ENCODE assay signal across 8 cellular contexts in genomic region chr5:42949348-42950090, GRCh38.
DNase-seq lines count a peak whose midpoint lies in the region; ATAC-seq, FAIRE-seq and TF ChIP-seq lines count a peak whose summit lies in the region.

No MANE protein-coding gene starts in this region.

- H2AFZ ChIP-seq in keratinocyte (ENCODE audit: control insufficient read depth, low read length), result peak overlapping the region; percentile 59

- H4K20me1 ChIP-seq in keratinocyte (ENCODE audit: control insufficient read depth, extremely low read depth, insufficient read depth, low read length), result no peaks in the 10 kb centered on the region

- TF ChIP-seq CTCF in ascending aorta (IDR thresholded peaks at IDR 0.05), result peak in 2 of 3 experiments; percentile 31 to 34
- peak in 1 of 3 experiments; percentile 14 for TF ChIP-seq CTCF in keratinocyte (optimal IDR thresholded peaks at IDR 0.05 in 1 of 3, IDR thresholded peaks at IDR 0.05 in 1 of 3, conservative IDR thresholded peaks at IDR 0.05 in 1 of 3; ENCODE audit: extremely low read depth in 1 of 3, insufficient read depth in 2 of 3, low read length in 3 of 3)

- dilution Hi-C loops in keratinocyte (cut with MboI; ENCODE audit: extremely low pct_ligation_motif_present, low sequenced_read_pairs), result no loop called here

- H3K4me3 Mint-ChIP-seq in CD4-positive, CD25-positive, alpha-beta regulatory T cell, result peak overlapping the region; percentile 96 to 99 (median 97)

- peak overlapping the region; percentile 88 for H3K4me3 ChIP-seq in CD4-positive, CD25-positive, alpha-beta regulatory T cell (ENCODE audit: low read depth, low read length)
- H3K4me3 ChIP-seq in ascending aorta (peak overlapping the region; percentile 61 to 88), keratinocyte (ENCODE audit: control insufficient read depth in 2 of 3, extremely low read depth in 1 of 3, insufficient read depth in 2 of 3, low read depth in 1 of 3, low read length in 3 of 3) (peak overlapping the region in 2 of 3 experiments; percentile 7 to 25)

- H3K36me3 ChIP-seq in CD4-positive, CD25-positive, alpha-beta regulatory T cell (ENCODE audit: control insufficient read depth, insufficient read depth, low read length), result no peaks in the 10 kb centered on the region
- H3K36me3 ChIP-seq in ascending aorta, result no peaks in the 10 kb centered on the region
- no peaks in the 10 kb centered on the region for H3K36me3 ChIP-seq in keratinocyte (ENCODE audit: control insufficient read depth in 2 of 2, extremely low read depth in 1 of 2, insufficient read depth in 2 of 2, low read length in 2 of 2)

- no peak overlapping the region for H3K9ac ChIP-seq in keratinocyte (ENCODE audit: control insufficient read depth, extremely low read depth, insufficient read depth, low read length)

- peaks cover 4% of the 10 kb centered on the region for H3K36me3 Mint-ChIP-seq in CD4-positive, CD25-positive, alpha-beta regulatory T cell

- H3K79me2 ChIP-seq in keratinocyte (ENCODE audit: control insufficient read depth, insufficient read depth, low read length), result no peaks in the 10 kb centered on the region

- H3K4me1 ChIP-seq in CD4-positive, CD25-positive, alpha-beta regulatory T cell (ENCODE audit: control insufficient read depth, insufficient read depth, low read length, poor library complexity, severe bottlenecking), result peaks cover 38% of the 10 kb centered on the region
- H3K4me1 ChIP-seq in ascending aorta, result peaks cover 7% of the 10 kb centered on the region in 2 donors
- peaks cover 20% of the 10 kb centered on the region for H3K4me1 ChIP-seq in keratinocyte (ENCODE audit: control insufficient read depth, extremely low read depth, insufficient read depth, low read length)

- H3K4me2 ChIP-seq in keratinocyte (ENCODE audit: control insufficient read depth, extremely low read depth, insufficient read depth, low read depth, low read length), result peak overlapping the region; percentile 84

- ATAC-seq in CD4-positive, CD25-positive, alpha-beta regulatory T cell (ENCODE audit: low read depth in 2 of 2), result peak; percentile 47 to 49
- peak; percentile 66 for ATAC-seq in GM19452 (IDR thresholded peaks at IDR 0.05; ENCODE audit: unreplicated experiment)
- ATAC-seq in HG03521 (IDR thresholded peaks at IDR 0.05; ENCODE audit: unreplicated experiment), result peak; percentile 62

- FAIRE-seq in keratinocyte (lab: Jason Lieb, UNC), result no peak

- no peaks in the 10 kb centered on the region for H3K9me1 ChIP-seq in keratinocyte (ENCODE audit: control insufficient read depth, extremely low read depth, insufficient read depth, low read length)

- no peaks in the 10 kb centered on the region for H3K27me3 ChIP-seq in CD4-positive, CD25-positive, alpha-beta regulatory T cell (ENCODE audit: control insufficient read depth, insufficient read depth, low read length)
- H3K27me3 ChIP-seq in ascending aorta (no peaks in the 10 kb centered on the region), keratinocyte (ENCODE audit: control insufficient read depth, extremely low read depth, insufficient read depth, low read length) (no peaks in the 10 kb centered on the region)

- intact Hi-C loops in ascending aorta (cut with DNase I), result loop anchor here (1.0 to 2.0 kb wide), 5 partner anchors 41 to 171 kb away; partner anchors contain the start of gene ZNF131

- H3K27ac Mint-ChIP-seq in CD4-positive, CD25-positive, alpha-beta regulatory T cell, result peak overlapping the region; percentile 98 to 99 (median 98)

- peak overlapping the region; percentile 99 for H3K27ac ChIP-seq in CD4-positive, CD25-positive, alpha-beta regulatory T cell (ENCODE audit: insufficient read depth, low read length, poor library complexity, severe bottlenecking)
- H3K27ac ChIP-seq in ascending aorta (peak overlapping the region; percentile 96 to 97), keratinocyte (ENCODE audit: control insufficient read depth, insufficient read depth, low read length) (peak overlapping the region; percentile 82)

- peaks cover 5 to 17% of the 10 kb centered on the region in 2 experiments for H3K9me3 ChIP-seq in CD4-positive, CD25-positive, alpha-beta regulatory T cell (ENCODE audit: control insufficient read depth in 2 of 2, low read length in 2 of 2)
- H3K9me3 ChIP-seq in ascending aorta, result peaks cover 17 to 19% of the 10 kb centered on the region in 2 donors
- peaks cover 25% of the 10 kb centered on the region for H3K9me3 ChIP-seq in keratinocyte (ENCODE audit: control insufficient read depth, low read depth, low read length)

- H3K9me3 Mint-ChIP-seq in CD4-positive, CD25-positive, alpha-beta regulatory T cell, result peaks cover 0 to 18% (median 0%) of the 10 kb centered on the region in 7 donors

- H3K4me1 Mint-ChIP-seq in CD4-positive, CD25-positive, alpha-beta regulatory T cell, result peaks cover 0 to 40% (median 25%) of the 10 kb centered on the region in 4 donors

- peaks cover 12% of the 10 kb centered on the region for H3K27me3 Mint-ChIP-seq in CD4-positive, CD25-positive, alpha-beta regulatory T cell

- DNase-seq in CD4-positive, CD25-positive, alpha-beta regulatory T cell, result peak; percentile 56 to 92 (median 69)
- DNase-seq in T-helper 22 cell (ENCODE audit: low read depth) (peak; percentile 55), ascending aorta (ENCODE audit: low spot score in 2 of 2) (peak; percentile 29 to 82), keratinocyte (ENCODE audit: low read depth, low spot score) (no peak), NCI-H345 (lab: John Stamatoyannopoulos, UW) (no peak)
- peak; percentile 32 for DNase-seq in stimulated activated CD8-positive, alpha-beta memory T cell treated with anti-CD3 and anti-CD28 coated beads, Interleukin-12 subunit alpha, Interleukin-12 subunit beta, amount 100 ng/mL, for 4 hours (ENCODE audit: low read depth)

Comparison
In these comparisons a context has a peak if more than half of its experiments do, and no peak if none do; other contexts are left out.
1. DNase-seq: peak in CD4-positive, CD25-positive, alpha-beta regulatory T cell (3 of 3), T-helper 22 cell (single experiment), ascending aorta (2 of 2) and stimulated activated CD8-positive, alpha-beta memory T cell treated with anti-CD3 and anti-CD28 coated beads, Interleukin-12 subunit alpha, Interleukin-12 subunit beta, amount 100 ng/mL, for 4 hours (single experiment); none in keratinocyte (single experiment) and NCI-H345 (single experiment).
2. H3K4me3 ChIP-seq: peak in every context shown above with its lines; median percentile 88 in CD4-positive, CD25-positive, alpha-beta regulatory T cell; 74 in ascending aorta; 16 in keratinocyte.
3. Peak in every context shown above with its lines, with median percentiles within 50 percentile points of each other: ATAC-seq and H3K27ac ChIP-seq.